In genomic region chr5:115815693-115816225, GRCh38 we compare ENCODE assay signal across 8 cellular contexts. TPM values are rescaled to one million over a fixed set of nuclear protein-coding genes. Genes with fewer than 3 reads are reported as not detected.
DNase-seq lines count a peak whose midpoint lies in the region; ATAC-seq and TF ChIP-seq lines count a peak whose summit lies in the region.

No MANE protein-coding gene starts in this region.

- CTCF ChIA-PET in CD8-positive, alpha-beta T cell (lab: Charles Lee) = interaction anchor here (1.7 kb wide), 1 partner anchor 16 kb away, joined by 7 read pairs; no protein-coding TSS in a partner anchor

- peaks cover 17% of the 10 kb centered on the region for H3K4me1 Mint-ChIP-seq in CD8-positive, alpha-beta T cell (ENCODE audit: low read depth)
- H3K4me1 Mint-ChIP-seq in effector memory CD8-positive, alpha-beta T cell (ENCODE audit: low read depth in 2 of 2) = peaks cover 6 to 16% of the 10 kb centered on the region in 2 donors

- peak; percentile 17 for ATAC-seq in CD8-positive, alpha-beta T cell
- ATAC-seq in effector memory CD8-positive, alpha-beta T cell (replicated peaks) = no peak
- ATAC-seq in GM19324 (IDR thresholded peaks at IDR 0.05; ENCODE audit: low FRiP score, unreplicated experiment) = no peak

- peak overlapping the region; percentile 67 for H3K4me3 Mint-ChIP-seq in CD8-positive, alpha-beta T cell
- H3K4me3 Mint-ChIP-seq in effector memory CD8-positive, alpha-beta T cell = peak overlapping the region; percentile 60 to 70

- peaks cover 6% of the 10 kb centered on the region for H3K4me1 ChIP-seq in CD8-positive, alpha-beta T cell (ENCODE audit: insufficient read depth, low read length)
- peaks cover 0 to 13% of the 10 kb centered on the region in 2 donors for H3K4me1 ChIP-seq in muscle layer of duodenum (ENCODE audit: control insufficient read depth in 1 of 2, insufficient read depth in 2 of 2, low read length in 2 of 2)

- H3K27ac ChIP-seq in CD8-positive, alpha-beta T cell (ENCODE audit: low read depth, low read length) = no peak overlapping the region
- no peak overlapping the region for H3K27ac ChIP-seq in muscle layer of duodenum (ENCODE audit: low read length)

- no peak for DNase-seq in CD8-positive, alpha-beta T cell
- DNase-seq in NCI-H146 treated with DMSO at 0.1 percent for 48 hours (lab: John Stamatoyannopoulos, UW; ENCODE audit: unreplicated experiment) (peak; percentile 4), GM13977 (ENCODE audit: low spot score) (no peak), T1000 (lab: John Stamatoyannopoulos, UW) (no peak)
- no peak for DNase-seq in effector memory CD8-positive, alpha-beta T cell
- no peak for DNase-seq in activated effector memory CD4-positive, alpha-beta T cell treated with Interleukin-2 at 50 U/mL for 16 hours

- no peaks in the 10 kb centered on the region for H3K36me3 ChIP-seq in CD8-positive, alpha-beta T cell (ENCODE audit: insufficient read depth, low read length)
- no peaks in the 10 kb centered on the region for H3K36me3 ChIP-seq in muscle layer of duodenum (ENCODE audit: control insufficient read depth in 1 of 2, insufficient read depth in 2 of 2, low read length in 2 of 2)

- H3K9me3 ChIP-seq in CD8-positive, alpha-beta T cell (ENCODE audit: low read length) = no peaks in the 10 kb centered on the region
- peaks cover 0 to 4% of the 10 kb centered on the region in 2 donors for H3K9me3 ChIP-seq in muscle layer of duodenum (ENCODE audit: control insufficient read depth in 1 of 2, low read length in 2 of 2)

- intact Hi-C loops in CD8-positive, alpha-beta T cell (cut with DNase I, micrococcal nuclease) = no loop called here

- peaks cover 30% of the 10 kb centered on the region for H3K27me3 ChIP-seq in CD8-positive, alpha-beta T cell (ENCODE audit: insufficient read depth, low read length)
- peaks cover 31% of the 10 kb centered on the region for H3K27me3 ChIP-seq in muscle layer of duodenum (ENCODE audit: low read depth, low read length)

- H3K27me3 Mint-ChIP-seq in CD8-positive, alpha-beta T cell (ENCODE audit: low read depth) = peaks cover 69% of the 10 kb centered on the region
- peaks cover 87 to 97% of the 10 kb centered on the region in 2 donors for H3K27me3 Mint-ChIP-seq in effector memory CD8-positive, alpha-beta T cell

- TF ChIP-seq CTCF in CD8-positive, alpha-beta T cell (IDR thresholded peaks at IDR 0.05) = no peak
- TF ChIP-seq CTCF in GM13977 (IDR thresholded peaks at IDR 0.05; ENCODE audit: extremely low read depth, insufficient read depth, missing control alignments) = no peak

- POLR2A ChIA-PET in CD8-positive, alpha-beta T cell (lab: Charles Lee) = no interaction called here

- in situ Hi-C loops in GM13977 (cut with MboI; ENCODE audit: low pct_unique_long_range_greater_than_20kb, low sequenced_read_pairs, unreplicated experiment) = no loop called here

- no peak overlapping the region for H3K27ac Mint-ChIP-seq in CD8-positive, alpha-beta T cell
- no peak overlapping the region for H3K27ac Mint-ChIP-seq in effector memory CD8-positive, alpha-beta T cell

- no peaks in the 10 kb centered on the region for H3K9me3 Mint-ChIP-seq in CD8-positive, alpha-beta T cell
- H3K9me3 Mint-ChIP-seq in effector memory CD8-positive, alpha-beta T cell = no peaks in the 10 kb centered on the region

- H3K4me3 ChIP-seq in CD8-positive, alpha-beta T cell (ENCODE audit: low read depth, low read length) = peak overlapping the region; percentile 45
- H3K4me3 ChIP-seq in muscle layer of duodenum (ENCODE audit: low read depth in 1 of 2, low read length in 2 of 2) = peak overlapping the region; percentile 74 to 91

- H3K36me3 Mint-ChIP-seq in CD8-positive, alpha-beta T cell = no peaks in the 10 kb centered on the region
- H3K36me3 Mint-ChIP-seq in effector memory CD8-positive, alpha-beta T cell (ENCODE audit: insufficient read depth) = peaks cover 4% of the 10 kb centered on the region

RNA-seq across cellular contexts. Expression of gene CDO1, which starts 0.7 kb away (rescaled TPM):
- not detected for total RNA-seq in CD8-positive, alpha-beta T cell

RNA-seq across cellular contexts. Expression of gene ATG12, which starts 25.6 kb away (rescaled TPM):
- total RNA-seq in CD8-positive, alpha-beta T cell = 10 to 100 TPM; 62.5 to 68.3 TPM

RNA-seq across cellular contexts. Expression of gene AP3S1, which starts 26.0 kb away (rescaled TPM):
- total RNA-seq in CD8-positive, alpha-beta T cell = 10 to 100 TPM; 36.5 to 43.5 TPM
